Comparison of ENCODE assay signal across 20 cellular contexts in the genomic region with DNA sequence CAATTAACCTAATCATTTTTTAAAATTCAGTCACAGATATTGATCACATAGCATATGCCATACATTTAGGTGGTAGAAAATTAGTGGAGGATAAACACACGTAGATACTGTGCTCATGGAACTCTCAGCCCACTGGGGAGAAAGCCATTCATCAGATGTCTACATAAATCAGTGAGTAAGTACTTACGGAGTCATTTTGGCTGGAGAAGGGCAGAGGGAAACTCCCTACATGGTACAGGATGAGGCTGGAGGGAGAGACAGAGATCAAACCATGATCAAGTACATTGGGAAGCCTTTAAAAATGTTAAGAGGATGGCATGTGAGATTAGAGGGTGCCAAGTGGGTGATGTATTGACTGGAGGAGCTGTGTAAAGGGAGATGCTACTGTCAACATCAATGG. TPM values are rescaled to one million over a fixed set of nuclear protein-coding genes. Genes with fewer than 3 reads are reported as not detected.
DNase-seq lines count a peak whose midpoint lies in the region; ATAC-seq and TF ChIP-seq lines count a peak whose summit lies in the region.
"Had no signal": no experiment of that assay in that cellular context is flagged by ENCODE, and none has a peak within 500 bp of the region (broad histone marks: within the 10 kb centered on the region; RNA-seq: fewer than 3 reads in every experiment).

No MANE protein-coding gene starts in this region.

- DNase-seq in NCI-H748 (lab: John Stamatoyannopoulos, UW; ENCODE audit: unreplicated experiment): peak; percentile 46
- no peak for DNase-seq in NCI-H748 treated with DMSO at 0.1 percent for 48 hours (lab: John Stamatoyannopoulos, UW)
- peak; percentile 6 for DNase-seq in NCI-H226
- peak; percentile 16 for DNase-seq in fibroblast of the aortic adventitia (ENCODE audit: low read depth)
- no peak for DNase-seq in activated gamma-delta T cell treated with Interleukin-2 at 50 U/mL for 16 hours
- DNase-seq in dedifferentiated amniotic fluid mesenchymal stem cell (ENCODE audit: extremely low spot score): no peak
- DNase-seq: Calu3; DND-41; GF-D8; H7; NCI-H1048; NCI-H1694 treated with DMSO at 0.1 percent for 48 hours; NK-92 treated with Interleukin-12 subunit alpha and Interleukin-12 subunit beta, amount 100 ng/mL, for 24 hours; SK-N-SH; T-cell had no signal

- no peak overlapping the region for H3K4me3 ChIP-seq in fibroblast of the aortic adventitia (ENCODE audit: low read depth, low read length)

- no peak for ATAC-seq in GM19463 (IDR thresholded peaks at IDR 0.05; ENCODE audit: unreplicated experiment)
- ATAC-seq: HepG2, T-cell had no signal

- no peak for TF ChIP-seq CTCF in fibroblast of the aortic adventitia (IDR thresholded peaks at IDR 0.05; ENCODE audit: insufficient read depth, low read length)

RNA-seq across cellular contexts. Expression of gene TNP1, which starts 0.9 kb away (rescaled TPM):
- total RNA-seq in fibroblast of the aortic adventitia (ENCODE audit: low replicate concordance): not detected in 2 replicates
- total RNA-seq: Calu3, H7, HepG2, MCF 10A, NCI-H460, OCI-LY7, T-cell had no signal

Comparison
In these comparisons a context has a peak if more than half of its experiments do, and no peak if none do; other contexts are left out.
1. DNase-seq: peak in NCI-H748 (single experiment), NCI-H226 (single experiment) and fibroblast of the aortic adventitia (single experiment); none in NCI-H748 treated with DMSO at 0.1 percent for 48 hours (single experiment), activated gamma-delta T cell treated with Interleukin-2 at 50 U/mL for 16 hours (single experiment) and dedifferentiated amniotic fluid mesenchymal stem cell (single experiment).